ENCODE assay signal across 10 cellular contexts in the genomic region with DNA sequence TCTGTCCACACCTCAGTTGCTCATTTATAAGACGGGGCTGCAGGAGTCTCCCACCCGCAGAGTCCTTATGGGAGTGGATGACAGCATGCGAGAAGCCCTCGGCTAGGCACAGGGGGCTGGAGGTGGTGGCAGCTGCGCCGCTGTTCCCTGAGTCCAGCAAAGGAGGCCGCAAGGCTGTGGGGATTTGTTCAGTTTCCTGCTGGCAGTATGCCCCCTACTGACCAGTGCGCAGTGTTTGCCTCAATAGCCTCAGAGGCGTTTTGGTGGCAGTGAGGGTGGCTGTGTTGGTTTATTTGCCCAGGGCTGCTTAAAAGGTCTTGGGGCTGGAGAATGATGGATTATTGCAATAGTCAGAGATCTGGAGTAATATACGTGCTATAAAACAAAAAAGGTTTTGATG.
A peak's percentile ranks its signal among the peaks of the same experiment; 100 is the strongest.
DNase-seq lines count a peak whose midpoint lies in the region; TF ChIP-seq lines count a peak whose summit lies in the region.
"Had no signal": no experiment of that assay in that cellular context is flagged by ENCODE, and none has a peak within 500 bp of the region (broad histone marks: within the 10 kb centered on the region; RNA-seq: fewer than 3 reads in every experiment).

No MANE protein-coding gene starts in this region.

- TF ChIP-seq CTCF in GM10248 (IDR thresholded peaks at IDR 0.05; ENCODE audit: control extremely low read depth, extremely low read depth, low read depth, missing control alignments) (peak; percentile 4), dorsolateral prefrontal cortex (IDR thresholded peaks at IDR 0.05 in 54 of 56, conservative IDR thresholded peaks at IDR 0.05 in 2 of 56; ENCODE audit: low read depth in 1 of 56, partially characterized antibody in 56 of 56) (peak in 31 of 56 donors; percentile 8 to 41 (median 25)), neural progenitor cell (IDR thresholded peaks at IDR 0.05) (peak; percentile 60)

- H3K36me3 Mint-ChIP-seq in neural progenitor cell: peaks cover 49% of the 10 kb centered on the region

- H3K27me3 ChIP-seq in dorsolateral prefrontal cortex: no peaks in the 10 kb centered on the region
- no peaks in the 10 kb centered on the region for H3K27me3 ChIP-seq in neural progenitor cell

- H3K9me3 Mint-ChIP-seq in neural progenitor cell: no peaks in the 10 kb centered on the region

- CTCF ChIA-PET in GM10248 (lab: Yijun Ruan, JAX): interaction anchor here (1.2 kb wide), 1 partner anchor 14 kb away, joined by 3 read pairs; no protein-coding TSS in a partner anchor

- intact Hi-C loops in dorsolateral prefrontal cortex (cut with DNase I): no loop called here

- peak overlapping the region in 31 of 59 donors; percentile 5 to 76 (median 30) for H3K27ac ChIP-seq in dorsolateral prefrontal cortex
- H3K27ac ChIP-seq in neural progenitor cell: no peak overlapping the region

- H3K27ac Mint-ChIP-seq in neural progenitor cell: no peak overlapping the region
- H3K27ac Mint-ChIP-seq: activated CD4-positive, alpha-beta T cell treated with anti-CD3 and anti-CD28 coated beads, Interleukin-2, amount 10 ng/mL, durations not matched to agents 7 days and 5 days had no signal

- no peaks in the 10 kb centered on the region for H3K79me2 ChIP-seq in neural progenitor cell (ENCODE audit: low read depth)

- no peak overlapping the region for H2AFZ ChIP-seq in neural progenitor cell (replicated peaks)

- H3K4me1 ChIP-seq in neural progenitor cell: no peaks in the 10 kb centered on the region

- POLR2A ChIA-PET in GM10248 (lab: Yijun Ruan, JAX): no interaction called here

- no peaks in the 10 kb centered on the region for H3F3A ChIP-seq in neural progenitor cell (ENCODE audit: low read depth)

- H3K4me2 ChIP-seq in neural progenitor cell: no peak overlapping the region

- H3K9ac ChIP-seq in neural progenitor cell: no peak overlapping the region

- DNase-seq in GM10248 (ENCODE audit: extremely low spot score): no peak
- DNase-seq in M059J (ENCODE audit: low read depth): peak; percentile 42
- no peak for DNase-seq in dorsolateral prefrontal cortex
- DNase-seq in neural progenitor cell (ENCODE audit: low spot score): peak; percentile 37
- DNase-seq in NCI-H2107 treated with DMSO at 0.1 percent for 48 hours (lab: John Stamatoyannopoulos, UW; ENCODE audit: unreplicated experiment): no peak
- no peak for DNase-seq in NCI-H1694 (lab: John Stamatoyannopoulos, UW)
- no peak for DNase-seq in middle frontal gyrus (ENCODE audit: extremely low spot score, low spot score)
- DNase-seq in COR-L47 (lab: John Stamatoyannopoulos, UW): no peak
- DNase-seq: activated CD4-positive, alpha-beta T cell treated with anti-CD3 and anti-CD28 coated beads, Interleukin-2, amount 10 ng/mL, durations not matched to agents 7 days and 5 days; aorta had no signal

- H3K36me3 ChIP-seq in neural progenitor cell: no peaks in the 10 kb centered on the region

- H4K20me1 ChIP-seq in neural progenitor cell (ENCODE audit: low read depth): peaks cover 7% of the 10 kb centered on the region

- H3K9me3 ChIP-seq in neural progenitor cell (ENCODE audit: low read depth): no peaks in the 10 kb centered on the region

- no peak overlapping the region for H3K4me3 Mint-ChIP-seq in neural progenitor cell
- H3K4me3 Mint-ChIP-seq: activated CD4-positive, alpha-beta T cell treated with anti-CD3 and anti-CD28 coated beads, Interleukin-2, amount 10 ng/mL, durations not matched to agents 7 days and 5 days had no signal

- H3K4me3 ChIP-seq in dorsolateral prefrontal cortex: no peak overlapping the region
- H3K4me3 ChIP-seq in neural progenitor cell: no peak overlapping the region

- peaks cover 12% of the 10 kb centered on the region for H3K4me1 Mint-ChIP-seq in neural progenitor cell

- peaks cover 3% of the 10 kb centered on the region for H3K27me3 Mint-ChIP-seq in neural progenitor cell (ENCODE audit: insufficient read depth, low read depth)
- H3K27me3 Mint-ChIP-seq: activated CD4-positive, alpha-beta T cell treated with anti-CD3 and anti-CD28 coated beads, Interleukin-2, amount 10 ng/mL, durations not matched to agents 7 days and 5 days had no signal

Comparison
In these comparisons a context has a peak if more than half of its experiments do, and no peak if none do; other contexts are left out.
1. DNase-seq: peak in M059J (single experiment) and neural progenitor cell (single experiment); none in GM10248 (single experiment), dorsolateral prefrontal cortex (0 of 10), NCI-H2107 treated with DMSO at 0.1 percent for 48 hours (single experiment), NCI-H1694 (single experiment), middle frontal gyrus (single experiment) and COR-L47 (single experiment).
2. CTCF ChIP-seq: peak in every context shown above with its lines; median percentile 60 in neural progenitor cell; 25 in dorsolateral prefrontal cortex; 4 in GM10248.